12 cellular contexts compared by ENCODE assay signal in genomic region chr5:159199225-159199624, GRCh38. TPM values are rescaled to one million over a fixed set of nuclear protein-coding genes. Genes with fewer than 3 reads are reported as not detected.
DNase-seq lines count a peak whose midpoint lies in the region; ATAC-seq and TF ChIP-seq lines count a peak whose summit lies in the region.
"Had no signal": no experiment of that assay in that cellular context is flagged by ENCODE, and none has a peak within 500 bp of the region (broad histone marks: within the 10 kb centered on the region; RNA-seq: fewer than 3 reads in every experiment).

No MANE protein-coding gene starts in this region.

- H3K36me3 Mint-ChIP-seq in stimulated activated naive CD8-positive, alpha-beta T cell treated with anti-CD3 and anti-CD28 coated beads, Interleukin-15, Interleukin-2, amounts not matched to agents 100 ng/mL and 50 ng/mL, for 24 hours (ENCODE audit: low read depth): peaks cover 77% of the 10 kb centered on the region
- H3K36me3 Mint-ChIP-seq in activated naive CD8-positive, alpha-beta T cell treated with anti-CD3 and anti-CD28 coated beads for 36 hours: peaks cover 61% of the 10 kb centered on the region

- H3K4me3 Mint-ChIP-seq in stimulated activated naive CD8-positive, alpha-beta T cell treated with anti-CD3 and anti-CD28 coated beads, Interleukin-15, Interleukin-2, amounts not matched to agents 100 ng/mL and 50 ng/mL, for 24 hours: no peak overlapping the region
- H3K4me3 Mint-ChIP-seq in stimulated activated naive CD8-positive, alpha-beta T cell treated with anti-CD3 and anti-CD28 coated beads, Interleukin-15, amount 100 ng/mL, for 72 hours: peak overlapping the region in 1 of 2 donors; percentile 40
- H3K4me3 Mint-ChIP-seq in activated naive CD8-positive, alpha-beta T cell treated with anti-CD3 and anti-CD28 coated beads for 36 hours: no peak overlapping the region

- no peaks in the 10 kb centered on the region for H3K9me3 Mint-ChIP-seq in stimulated activated naive CD8-positive, alpha-beta T cell treated with anti-CD3 and anti-CD28 coated beads, Interleukin-15, Interleukin-2, amounts not matched to agents 100 ng/mL and 50 ng/mL, for 24 hours
- H3K9me3 Mint-ChIP-seq in stimulated activated naive CD8-positive, alpha-beta T cell treated with anti-CD3 and anti-CD28 coated beads, Interleukin-15, amount 100 ng/mL, for 72 hours: no peaks in the 10 kb centered on the region
- H3K9me3 Mint-ChIP-seq in activated naive CD8-positive, alpha-beta T cell treated with anti-CD3 and anti-CD28 coated beads for 36 hours: no peaks in the 10 kb centered on the region

- intact Hi-C loops in sciatic nerve (cut with DNase I): no loop called here

- no peak for TF ChIP-seq CTCF in NB4 (IDR thresholded peaks at IDR 0.05; ENCODE audit: low read depth, low read length)

- H3K4me1 Mint-ChIP-seq in stimulated activated naive CD8-positive, alpha-beta T cell treated with anti-CD3 and anti-CD28 coated beads, Interleukin-15, Interleukin-2, amounts not matched to agents 100 ng/mL and 50 ng/mL, for 24 hours (ENCODE audit: low read depth): peaks cover 71% of the 10 kb centered on the region
- H3K4me1 Mint-ChIP-seq in stimulated activated naive CD8-positive, alpha-beta T cell treated with anti-CD3 and anti-CD28 coated beads, Interleukin-15, amount 100 ng/mL, for 72 hours: peaks cover 72% of the 10 kb centered on the region
- peaks cover 67% of the 10 kb centered on the region for H3K4me1 Mint-ChIP-seq in activated naive CD8-positive, alpha-beta T cell treated with anti-CD3 and anti-CD28 coated beads for 36 hours

- no peak overlapping the region for H3K4me3 ChIP-seq in NB4 (ENCODE audit: low read depth, low read length)
- H3K4me3 ChIP-seq: ovary had no signal

- DNase-seq in stimulated activated naive CD8-positive, alpha-beta T cell treated with anti-CD3 and anti-CD28 coated beads, Interleukin-15, amount 100 ng/mL, for 72 hours: no peak
- DNase-seq in NB4 (ENCODE audit: low read depth): peak; percentile 8
- DNase-seq in activated naive CD8-positive, alpha-beta T cell treated with anti-CD3 and anti-CD28 coated beads for 36 hours: no peak
- no peak for DNase-seq in sciatic nerve (ENCODE audit: low spot score)
- DNase-seq in activated CD4-positive, CD25-positive, alpha-beta regulatory T cell (lab: John Stamatoyannopoulos, UW): no peak
- DNase-seq: effector CD4-positive, alpha-beta T cell; kidney glomerular epithelial cell; NCI-H2029 treated with DMSO at 0.1 percent for 48 hours; NCI-H526; ovary had no signal

- no peaks in the 10 kb centered on the region for H3K27me3 Mint-ChIP-seq in stimulated activated naive CD8-positive, alpha-beta T cell treated with anti-CD3 and anti-CD28 coated beads, Interleukin-15, Interleukin-2, amounts not matched to agents 100 ng/mL and 50 ng/mL, for 24 hours
- H3K27me3 Mint-ChIP-seq in stimulated activated naive CD8-positive, alpha-beta T cell treated with anti-CD3 and anti-CD28 coated beads, Interleukin-15, amount 100 ng/mL, for 72 hours: no peaks in the 10 kb centered on the region
- no peaks in the 10 kb centered on the region for H3K27me3 Mint-ChIP-seq in activated naive CD8-positive, alpha-beta T cell treated with anti-CD3 and anti-CD28 coated beads for 36 hours

- no peak for TF ChIP-seq POLR2A in NB4 (IDR thresholded peaks at IDR 0.05; ENCODE audit: extremely low read depth, insufficient read length)

- peak overlapping the region; percentile 57 for H3K27ac Mint-ChIP-seq in stimulated activated naive CD8-positive, alpha-beta T cell treated with anti-CD3 and anti-CD28 coated beads, Interleukin-15, Interleukin-2, amounts not matched to agents 100 ng/mL and 50 ng/mL, for 24 hours
- H3K27ac Mint-ChIP-seq in stimulated activated naive CD8-positive, alpha-beta T cell treated with anti-CD3 and anti-CD28 coated beads, Interleukin-15, amount 100 ng/mL, for 72 hours: peak overlapping the region in 1 of 2 donors; percentile 63
- peak overlapping the region; percentile 63 for H3K27ac Mint-ChIP-seq in activated naive CD8-positive, alpha-beta T cell treated with anti-CD3 and anti-CD28 coated beads for 36 hours

- ATAC-seq in stimulated activated naive CD8-positive, alpha-beta T cell treated with anti-CD3 and anti-CD28 coated beads, Interleukin-15, amount 100 ng/mL, for 72 hours: no peak
- no peak for ATAC-seq in sciatic nerve
- no peak for ATAC-seq in GM21515 (IDR thresholded peaks at IDR 0.05; ENCODE audit: unreplicated experiment)

RNA-seq across cellular contexts. Expression of gene RNF145, which starts 10.1 kb away (rescaled TPM):
- total RNA-seq in activated naive CD8-positive, alpha-beta T cell treated with anti-CD3 and anti-CD28 coated beads for 36 hours: 10 to 100 TPM; 80.3 to 88.5 TPM
- 68.2 TPM for total RNA-seq in sciatic nerve
